In the genomic region with DNA sequence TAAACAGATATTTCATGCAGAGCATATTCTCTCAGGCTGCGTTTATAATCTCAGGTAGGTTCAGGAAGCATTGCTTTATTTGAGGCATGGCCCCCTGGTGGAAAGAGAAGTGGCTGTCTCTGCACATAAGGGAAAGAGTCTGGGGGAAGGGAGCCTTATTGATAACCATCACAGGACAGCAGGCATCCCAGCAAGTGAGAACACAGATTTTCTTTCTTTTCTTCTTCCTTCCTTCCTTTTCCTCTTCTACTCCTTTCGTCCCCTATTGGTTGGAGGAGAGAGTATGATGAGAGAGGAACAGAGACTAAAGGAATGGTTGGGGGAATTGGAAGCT, we compare ENCODE assay signal across 8 cellular contexts. TPM values are rescaled to one million over a fixed set of nuclear protein-coding genes. Genes with fewer than 3 reads are reported as not detected.
DNase-seq lines count a peak whose midpoint lies in the region; ATAC-seq, FAIRE-seq and TF ChIP-seq lines count a peak whose summit lies in the region.

No MANE protein-coding gene starts in this region.

- H3K4me1 ChIP-seq in A673 (ENCODE audit: insufficient read depth, low read length, poor library complexity, severe bottlenecking) = no peaks in the 10 kb centered on the region
- no peaks in the 10 kb centered on the region for H3K4me1 ChIP-seq in smooth muscle cell (ENCODE audit: low read depth)
- no peaks in the 10 kb centered on the region for H3K4me1 ChIP-seq in testis

- H3F3A ChIP-seq in smooth muscle cell (ENCODE audit: low read depth) = no peaks in the 10 kb centered on the region

- FAIRE-seq in HTR-8/SVneo (lab: Jason Lieb, UNC) = no peak

- H4K20me1 ChIP-seq in smooth muscle cell (ENCODE audit: low read depth) = peaks cover 41% of the 10 kb centered on the region

- H3K4me3 Mint-ChIP-seq in activated naive CD8-positive, alpha-beta T cell treated with anti-CD3 and anti-CD28 coated beads, Interleukin-2, amount 50 U/mL, for 24 hours = no peak overlapping the region

- POLR2A ChIA-PET in A673 (lab: Charles Lee; ENCODE audit: low non-redundant PET) = no interaction called here

- no peak overlapping the region for H3K4me3 ChIP-seq in A673 (ENCODE audit: low read depth, low read length, poor library complexity, severe bottlenecking)
- H3K4me3 ChIP-seq in GM12865 (ENCODE audit: low read depth, low read length) = no peak overlapping the region
- no peak overlapping the region for H3K4me3 ChIP-seq in smooth muscle cell
- H3K4me3 ChIP-seq in testis = no peak overlapping the region

- no peak overlapping the region for H2AFZ ChIP-seq in smooth muscle cell (ENCODE audit: low read depth)

- no peaks in the 10 kb centered on the region for H3K27me3 Mint-ChIP-seq in activated naive CD8-positive, alpha-beta T cell treated with anti-CD3 and anti-CD28 coated beads, Interleukin-2, amount 50 U/mL, for 24 hours

- intact Hi-C loops in A673 (cut with micrococcal nuclease; ENCODE audit: unreplicated experiment) = no loop called here
- intact Hi-C loops in testis (cut with DNase I; ENCODE audit: low total_unique reads) = no loop called here

- TF ChIP-seq POLR2A in testis (IDR thresholded peaks at IDR 0.05) = no peak

- H3K27me3 ChIP-seq in A673 (replicated peaks; ENCODE audit: insufficient read depth, low read depth, low read length, poor library complexity) (no peaks in the 10 kb centered on the region), smooth muscle cell (ENCODE audit: low read depth) (no peaks in the 10 kb centered on the region), testis (no peaks in the 10 kb centered on the region)

- no peak overlapping the region for H3K27ac Mint-ChIP-seq in activated naive CD8-positive, alpha-beta T cell treated with anti-CD3 and anti-CD28 coated beads, Interleukin-2, amount 50 U/mL, for 24 hours

- no peak overlapping the region for H3K9ac ChIP-seq in smooth muscle cell (ENCODE audit: low read depth)

- H3K4me1 Mint-ChIP-seq in activated naive CD8-positive, alpha-beta T cell treated with anti-CD3 and anti-CD28 coated beads, Interleukin-2, amount 50 U/mL, for 24 hours = peaks cover 13% of the 10 kb centered on the region

- no TSS peak for BruUV-seq in A673 (replicated peaks; lab: Mats Ljungman, UMichigan)

- H3K36me3 Mint-ChIP-seq in activated naive CD8-positive, alpha-beta T cell treated with anti-CD3 and anti-CD28 coated beads, Interleukin-2, amount 50 U/mL, for 24 hours (ENCODE audit: low read depth) = peaks cover 18% of the 10 kb centered on the region

- H3K79me2 ChIP-seq in smooth muscle cell (ENCODE audit: low read depth) = peaks cover 15% of the 10 kb centered on the region

- no peak overlapping the region for H3K27ac ChIP-seq in A673 (ENCODE audit: low read depth, low read length, poor library complexity, severe bottlenecking)
- no peak overlapping the region for H3K27ac ChIP-seq in smooth muscle cell (ENCODE audit: low read depth)
- no peak overlapping the region for H3K27ac ChIP-seq in testis

- no peak for ATAC-seq in activated naive CD8-positive, alpha-beta T cell treated with anti-CD3 and anti-CD28 coated beads, Interleukin-2, amount 50 U/mL, for 24 hours

- DNase-seq in A673 (ENCODE audit: low spot score) (peak; percentile 48), GM12865 (ENCODE audit: low read depth) (peak; percentile 40), NCI-H69 (lab: John Stamatoyannopoulos, UW) (peak; percentile 52), smooth muscle cell (lab: John Stamatoyannopoulos, UW; ENCODE audit: unreplicated experiment) (no peak), testis (no peak), HTR-8/SVneo (ENCODE audit: insufficient read length, low spot score) (no peak)
- peak; percentile 8 for DNase-seq in effector CD4-positive, alpha-beta T cell
- DNase-seq in activated naive CD8-positive, alpha-beta T cell treated with anti-CD3 and anti-CD28 coated beads, Interleukin-2, amount 50 U/mL, for 24 hours = no peak

- WGBS in smooth muscle cell (ENCODE audit: low lambda C conversion rate) = 73% methylated on average over 2 of the region's 2 CpGs
- 65 to 80% methylated on average over 2 of the region's 2 CpGs for WGBS in testis, 2 donors

- peak; percentile 56 for TF ChIP-seq CTCF in A673 (conservative IDR thresholded peaks at IDR 0.05; ENCODE audit: low read depth, low read length)
- TF ChIP-seq CTCF in GM12865 (IDR thresholded peaks at IDR 0.05; ENCODE audit: insufficient read depth, low read depth, low read length, missing control alignments) = peak; percentile 38
- peak; percentile 24 for TF ChIP-seq CTCF in smooth muscle cell (IDR thresholded peaks at IDR 0.05; ENCODE audit: borderline replicate concordance, insufficient read depth, poor library complexity, severe bottlenecking)
- TF ChIP-seq CTCF in testis (IDR thresholded peaks at IDR 0.05) = peak in 1 of 3 experiments; percentile 9

- no peaks in the 10 kb centered on the region for H3K36me3 ChIP-seq in A673 (ENCODE audit: insufficient read depth, low read length, poor library complexity, severe bottlenecking)
- no peaks in the 10 kb centered on the region for H3K36me3 ChIP-seq in smooth muscle cell (ENCODE audit: low read depth)
- H3K36me3 ChIP-seq in testis (ENCODE audit: low read depth, missing control alignments) = no peaks in the 10 kb centered on the region

- CTCF ChIA-PET in A673 (lab: Charles Lee) = no interaction called here

- H3K9me3 ChIP-seq in A673 (ENCODE audit: low read depth, low read length, poor library complexity, severe bottlenecking) (no peaks in the 10 kb centered on the region), smooth muscle cell (replicated peaks; ENCODE audit: low read depth) (no peaks in the 10 kb centered on the region), testis (no peaks in the 10 kb centered on the region)

- no peak overlapping the region for H3K4me2 ChIP-seq in smooth muscle cell

- H3K9me3 Mint-ChIP-seq in activated naive CD8-positive, alpha-beta T cell treated with anti-CD3 and anti-CD28 coated beads, Interleukin-2, amount 50 U/mL, for 24 hours = no peaks in the 10 kb centered on the region

RNA-seq across cellular contexts. Expression of a gene that starts 21.9 kb away (rescaled TPM):
- 56.1 and 60.0 TPM in 2 replicates for total RNA-seq in A673 (2021)
- 36.5 and 42.4 TPM in 2 replicates for total RNA-seq in smooth muscle cell
- 22.6 and 24.0 TPM in 2 replicates for polyA plus RNA-seq in smooth muscle cell
- 10 to 100 TPM; 31.8 to 37.0 TPM for total RNA-seq in testis
- 38.6 TPM for polyA plus RNA-seq in testis (ENCODE audit: insufficient read depth, low read depth, low replicate concordance)

Comparison
In these comparisons a context has a peak if more than half of its experiments do, and no peak if none do; other contexts are left out.
1. DNase-seq: peak in A673 (single experiment), GM12865 (single experiment), NCI-H69 (single experiment) and effector CD4-positive, alpha-beta T cell (single experiment); none in smooth muscle cell (single experiment), testis (single experiment), activated naive CD8-positive, alpha-beta T cell treated with anti-CD3 and anti-CD28 coated beads, Interleukin-2, amount 50 U/mL, for 24 hours (single experiment) and HTR-8/SVneo (single experiment).